1 cellular context compared by ENCODE assay signal in the genomic region with DNA sequence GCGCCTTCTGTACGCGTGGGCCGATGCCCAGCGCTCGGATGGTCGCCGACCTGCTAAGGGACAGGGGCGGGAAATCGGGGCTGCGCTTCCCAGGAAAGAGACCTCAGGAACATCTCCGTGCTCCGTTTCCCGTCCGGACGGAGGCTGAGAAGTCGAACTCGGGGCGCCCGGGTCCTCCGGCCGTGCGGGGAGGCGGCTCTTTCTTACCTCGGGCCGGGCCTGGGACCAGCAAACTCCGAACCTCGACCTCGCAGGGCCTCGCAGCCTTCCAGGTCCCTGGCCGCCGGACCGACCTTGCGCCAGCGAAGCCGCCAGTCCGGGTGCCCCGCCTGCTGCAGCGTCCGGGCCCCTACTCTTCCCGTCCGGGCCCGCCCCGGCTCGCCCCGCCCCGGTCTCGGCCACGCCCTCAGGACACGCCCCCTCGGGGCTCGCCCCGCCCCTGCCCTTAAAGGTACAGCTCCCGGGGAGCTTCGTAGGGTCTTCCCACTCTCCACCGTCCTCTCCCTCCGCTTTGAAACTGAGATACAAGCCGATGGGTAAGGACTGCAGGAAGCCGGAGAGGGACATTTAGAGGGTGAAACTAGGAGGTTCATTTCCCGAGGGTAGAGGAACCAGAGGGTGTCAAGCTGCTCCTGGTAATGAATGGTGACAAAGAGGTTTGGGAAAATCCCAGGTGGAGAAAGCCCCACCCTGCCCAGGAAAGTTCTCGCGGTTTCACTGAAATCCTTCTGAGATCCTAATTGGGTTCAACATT.
TF ChIP-seq lines count a peak whose summit lies in the region.

A gene (minus strand): TSS at position 324 of the 754 bp plus-strand sequence. CDS start 2,231 bp downstream, outside the sequence.

TF ChIP-seq in K562, 482 proteins besides CTCF, POLR2A, EP300 and RAD21 (continued from another document and continues in another):
- no peak for TF ChIP-seq POU5F1 (IDR thresholded peaks at IDR 0.05; ENCODE audit: borderline replicate concordance, low read depth, low read length, partially characterized antibody)
- peak; percentile 55; the same call in 1 of the 2 replicates for TF ChIP-seq GABPB1 (CRISPR knock-in tag; IDR thresholded peaks at IDR 0.05)
- TF ChIP-seq RBBP5 (IDR thresholded peaks at IDR 0.05; ENCODE audit: borderline replicate concordance, insufficient read depth, low read length, poor library complexity, severe bottlenecking) = peak; percentile 67
- TF ChIP-seq, protein P1, sequence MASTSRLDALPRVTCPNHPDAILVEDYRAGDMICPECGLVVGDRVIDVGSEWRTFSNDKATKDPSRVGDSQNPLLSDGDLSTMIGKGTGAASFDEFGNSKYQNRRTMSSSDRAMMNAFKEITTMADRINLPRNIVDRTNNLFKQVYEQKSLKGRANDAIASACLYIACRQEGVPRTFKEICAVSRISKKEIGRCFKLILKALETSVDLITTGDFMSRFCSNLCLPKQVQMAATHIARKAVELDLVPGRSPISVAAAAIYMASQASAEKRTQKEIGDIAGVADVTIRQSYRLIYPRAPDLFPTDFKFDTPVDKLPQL (IDR thresholded peaks at IDR 0.05; ENCODE audit: extremely low read depth, insufficient read length) = peak; percentile 61
- peak; percentile 76; the same call in 1 of the 2 replicates for TF ChIP-seq ZBTB7A (IDR thresholded peaks at IDR 0.05; ENCODE audit: borderline replicate concordance, control insufficient read depth, low read depth, low read length)
- TF ChIP-seq, protein P2, sequence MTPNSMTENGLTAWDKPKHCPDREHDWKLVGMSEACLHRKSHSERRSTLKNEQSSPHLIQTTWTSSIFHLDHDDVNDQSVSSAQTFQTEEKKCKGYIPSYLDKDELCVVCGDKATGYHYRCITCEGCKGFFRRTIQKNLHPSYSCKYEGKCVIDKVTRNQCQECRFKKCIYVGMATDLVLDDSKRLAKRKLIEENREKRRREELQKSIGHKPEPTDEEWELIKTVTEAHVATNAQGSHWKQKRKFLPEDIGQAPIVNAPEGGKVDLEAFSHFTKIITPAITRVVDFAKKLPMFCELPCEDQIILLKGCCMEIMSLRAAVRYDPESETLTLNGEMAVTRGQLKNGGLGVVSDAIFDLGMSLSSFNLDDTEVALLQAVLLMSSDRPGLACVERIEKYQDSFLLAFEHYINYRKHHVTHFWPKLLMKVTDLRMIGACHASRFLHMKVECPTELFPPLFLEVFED (CRISPR knock-in tag; conservative IDR thresholded peaks at IDR 0.05) = 0 out of 2 replicates have a peak, but pooled peaks have one; percentile 17
- peak; percentile 33; the same call in 1 of the 2 replicates for TF ChIP-seq CEBPG (CRISPR knock-in tag; IDR thresholded peaks at IDR 0.05)
- no peak for TF ChIP-seq CEBPG (tag; conservative IDR thresholded peaks at IDR 0.05 in 1 of 2, IDR thresholded peaks at IDR 0.05 in 1 of 2)
- TF ChIP-seq, protein P3, sequence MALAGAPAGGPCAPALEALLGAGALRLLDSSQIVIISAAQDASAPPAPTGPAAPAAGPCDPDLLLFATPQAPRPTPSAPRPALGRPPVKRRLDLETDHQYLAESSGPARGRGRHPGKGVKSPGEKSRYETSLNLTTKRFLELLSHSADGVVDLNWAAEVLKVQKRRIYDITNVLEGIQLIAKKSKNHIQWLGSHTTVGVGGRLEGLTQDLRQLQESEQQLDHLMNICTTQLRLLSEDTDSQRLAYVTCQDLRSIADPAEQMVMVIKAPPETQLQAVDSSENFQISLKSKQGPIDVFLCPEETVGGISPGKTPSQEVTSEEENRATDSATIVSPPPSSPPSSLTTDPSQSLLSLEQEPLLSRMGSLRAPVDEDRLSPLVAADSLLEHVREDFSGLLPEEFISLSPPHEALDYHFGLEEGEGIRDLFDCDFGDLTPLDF (CRISPR knock-in tag; IDR thresholded peaks at IDR 0.05) = 0 out of 2 replicates have a peak, but pooled peaks have one; percentile 20
- peak; percentile 53 for TF ChIP-seq NEUROD1 (IDR thresholded peaks at IDR 0.05; ENCODE audit: borderline replicate concordance, low read depth, low read length, partially characterized antibody)
- 0 out of 2 replicates have a peak, but pooled peaks have one; percentile 10 for TF ChIP-seq MYC (IDR thresholded peaks at IDR 0.05; ENCODE audit: low read depth, low read length)
- TF ChIP-seq MYC (CRISPR knock-in tag; IDR thresholded peaks at IDR 0.05; ENCODE audit: borderline replicate concordance, low read depth) = 0 out of 2 replicates have a peak, but pooled peaks have one; percentile 32
- TF ChIP-seq PHF8 (IDR thresholded peaks at IDR 0.05; ENCODE audit: borderline replicate concordance, low read length) = peak; percentile 85; the same call in 1 of the 2 replicates
- TF ChIP-seq ZKSCAN1 (IDR thresholded peaks at IDR 0.05; ENCODE audit: low read depth, low read length) = 0 out of 2 replicates have a peak, but pooled peaks have one; percentile 13
- no peak for TF ChIP-seq HDAC3 (IDR thresholded peaks at IDR 0.05; ENCODE audit: borderline replicate concordance, partially characterized antibody)
- TF ChIP-seq FOS (IDR thresholded peaks at IDR 0.05; ENCODE audit: extremely low read depth, insufficient read length) = no peak
- TF ChIP-seq ESRRA (IDR thresholded peaks at IDR 0.05; ENCODE audit: borderline replicate concordance, low read depth) = peak; percentile 43; the same call in 1 of the 2 replicates
- no peak for TF ChIP-seq CBFA2T2 (conservative IDR thresholded peaks at IDR 0.05)
- no peak for TF ChIP-seq ATF7 (IDR thresholded peaks at IDR 0.05)
- TF ChIP-seq NONO (IDR thresholded peaks at IDR 0.05; ENCODE audit: low read depth in 2 of 2, low read length in 1 of 2) = peak in 1 of 2 experiments; percentile 76; a peak in 2 of 4 replicates
- peak; percentile 39; the same call in 1 of the 2 replicates for TF ChIP-seq HLTF (IDR thresholded peaks at IDR 0.05)
- peak; percentile 93 for TF ChIP-seq RBFOX2 (IDR thresholded peaks at IDR 0.05; ENCODE audit: low read depth, low read length)
- TF ChIP-seq RNF2 (IDR thresholded peaks at IDR 0.05) = 0 out of 2 replicates have a peak, but pooled peaks have one; percentile 28
- peak; percentile 90 for TF ChIP-seq ZFX (CRISPR knock-in tag; IDR thresholded peaks at IDR 0.05)
- TF ChIP-seq, protein P4, sequence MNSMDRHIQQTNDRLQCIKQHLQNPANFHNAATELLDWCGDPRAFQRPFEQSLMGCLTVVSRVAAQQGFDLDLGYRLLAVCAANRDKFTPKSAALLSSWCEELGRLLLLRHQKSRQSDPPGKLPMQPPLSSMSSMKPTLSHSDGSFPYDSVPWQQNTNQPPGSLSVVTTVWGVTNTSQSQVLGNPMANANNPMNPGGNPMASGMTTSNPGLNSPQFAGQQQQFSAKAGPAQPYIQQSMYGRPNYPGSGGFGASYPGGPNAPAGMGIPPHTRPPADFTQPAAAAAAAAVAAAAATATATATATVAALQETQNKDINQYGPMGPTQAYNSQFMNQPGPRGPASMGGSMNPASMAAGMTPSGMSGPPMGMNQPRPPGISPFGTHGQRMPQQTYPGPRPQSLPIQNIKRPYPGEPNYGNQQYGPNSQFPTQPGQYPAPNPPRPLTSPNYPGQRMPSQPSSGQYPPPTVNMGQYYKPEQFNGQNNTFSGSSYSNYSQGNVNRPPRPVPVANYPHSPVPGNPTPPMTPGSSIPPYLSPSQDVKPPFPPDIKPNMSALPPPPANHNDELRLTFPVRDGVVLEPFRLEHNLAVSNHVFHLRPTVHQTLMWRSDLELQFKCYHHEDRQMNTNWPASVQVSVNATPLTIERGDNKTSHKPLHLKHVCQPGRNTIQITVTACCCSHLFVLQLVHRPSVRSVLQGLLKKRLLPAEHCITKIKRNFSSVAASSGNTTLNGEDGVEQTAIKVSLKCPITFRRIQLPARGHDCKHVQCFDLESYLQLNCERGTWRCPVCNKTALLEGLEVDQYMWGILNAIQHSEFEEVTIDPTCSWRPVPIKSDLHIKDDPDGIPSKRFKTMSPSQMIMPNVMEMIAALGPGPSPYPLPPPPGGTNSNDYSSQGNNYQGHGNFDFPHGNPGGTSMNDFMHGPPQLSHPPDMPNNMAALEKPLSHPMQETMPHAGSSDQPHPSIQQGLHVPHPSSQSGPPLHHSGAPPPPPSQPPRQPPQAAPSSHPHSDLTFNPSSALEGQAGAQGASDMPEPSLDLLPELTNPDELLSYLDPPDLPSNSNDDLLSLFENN (IDR thresholded peaks at IDR 0.05; ENCODE audit: low read depth in 2 of 2, low read length in 2 of 2) = 0 out of 4 replicates have a peak, but pooled peaks of 1 of the 2 experiments have one; percentile 15
- TF ChIP-seq, protein P5, sequence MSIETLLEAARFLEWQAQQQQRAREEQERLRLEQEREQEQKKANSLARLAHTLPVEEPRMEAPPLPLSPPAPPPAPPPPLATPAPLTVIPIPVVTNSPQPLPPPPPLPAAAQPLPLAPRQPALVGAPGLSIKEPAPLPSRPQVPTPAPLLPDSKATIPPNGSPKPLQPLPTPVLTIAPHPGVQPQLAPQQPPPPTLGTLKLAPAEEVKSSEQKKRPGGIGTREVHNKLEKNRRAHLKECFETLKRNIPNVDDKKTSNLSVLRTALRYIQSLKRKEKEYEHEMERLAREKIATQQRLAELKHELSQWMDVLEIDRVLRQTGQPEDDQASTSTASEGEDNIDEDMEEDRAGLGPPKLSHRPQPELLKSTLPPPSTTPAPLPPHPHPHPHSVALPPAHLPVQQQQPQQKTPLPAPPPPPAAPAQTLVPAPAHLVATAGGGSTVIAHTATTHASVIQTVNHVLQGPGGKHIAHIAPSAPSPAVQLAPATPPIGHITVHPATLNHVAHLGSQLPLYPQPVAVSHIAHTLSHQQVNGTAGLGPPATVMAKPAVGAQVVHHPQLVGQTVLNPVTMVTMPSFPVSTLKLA (conservative IDR thresholded peaks at IDR 0.05) = peak in 1 of 2 experiments; percentile 52; a peak in 2 of 4 replicates
- TF ChIP-seq, protein P6, sequence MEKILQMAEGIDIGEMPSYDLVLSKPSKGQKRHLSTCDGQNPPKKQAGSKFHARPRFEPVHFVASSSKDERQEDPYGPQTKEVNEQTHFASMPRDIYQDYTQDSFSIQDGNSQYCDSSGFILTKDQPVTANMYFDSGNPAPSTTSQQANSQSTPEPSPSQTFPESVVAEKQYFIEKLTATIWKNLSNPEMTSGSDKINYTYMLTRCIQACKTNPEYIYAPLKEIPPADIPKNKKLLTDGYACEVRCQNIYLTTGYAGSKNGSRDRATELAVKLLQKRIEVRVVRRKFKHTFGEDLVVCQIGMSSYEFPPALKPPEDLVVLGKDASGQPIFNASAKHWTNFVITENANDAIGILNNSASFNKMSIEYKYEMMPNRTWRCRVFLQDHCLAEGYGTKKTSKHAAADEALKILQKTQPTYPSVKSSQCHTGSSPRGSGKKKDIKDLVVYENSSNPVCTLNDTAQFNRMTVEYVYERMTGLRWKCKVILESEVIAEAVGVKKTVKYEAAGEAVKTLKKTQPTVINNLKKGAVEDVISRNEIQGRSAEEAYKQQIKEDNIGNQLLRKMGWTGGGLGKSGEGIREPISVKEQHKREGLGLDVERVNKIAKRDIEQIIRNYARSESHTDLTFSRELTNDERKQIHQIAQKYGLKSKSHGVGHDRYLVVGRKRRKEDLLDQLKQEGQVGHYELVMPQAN (IDR thresholded peaks at IDR 0.05; ENCODE audit: borderline replicate concordance) = peak; percentile 56; the same call in 1 of the 2 replicates
- peak; percentile 90 for TF ChIP-seq ZNF707 (CRISPR knock-in tag; conservative IDR thresholded peaks at IDR 0.05)
- TF ChIP-seq, protein P7, sequence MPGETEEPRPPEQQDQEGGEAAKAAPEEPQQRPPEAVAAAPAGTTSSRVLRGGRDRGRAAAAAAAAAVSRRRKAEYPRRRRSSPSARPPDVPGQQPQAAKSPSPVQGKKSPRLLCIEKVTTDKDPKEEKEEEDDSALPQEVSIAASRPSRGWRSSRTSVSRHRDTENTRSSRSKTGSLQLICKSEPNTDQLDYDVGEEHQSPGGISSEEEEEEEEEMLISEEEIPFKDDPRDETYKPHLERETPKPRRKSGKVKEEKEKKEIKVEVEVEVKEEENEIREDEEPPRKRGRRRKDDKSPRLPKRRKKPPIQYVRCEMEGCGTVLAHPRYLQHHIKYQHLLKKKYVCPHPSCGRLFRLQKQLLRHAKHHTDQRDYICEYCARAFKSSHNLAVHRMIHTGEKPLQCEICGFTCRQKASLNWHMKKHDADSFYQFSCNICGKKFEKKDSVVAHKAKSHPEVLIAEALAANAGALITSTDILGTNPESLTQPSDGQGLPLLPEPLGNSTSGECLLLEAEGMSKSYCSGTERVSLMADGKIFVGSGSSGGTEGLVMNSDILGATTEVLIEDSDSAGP (CRISPR knock-in tag; IDR thresholded peaks at IDR 0.05) = peak; percentile 98
- peak; percentile 0; the same call in 1 of the 2 replicates for TF ChIP-seq ADNP (tag; IDR thresholded peaks at IDR 0.05)
- TF ChIP-seq ETV5 (CRISPR knock-in tag; IDR thresholded peaks at IDR 0.05; ENCODE audit: low read depth) = 0 out of 2 replicates have a peak, but pooled peaks have one; percentile 19
- TF ChIP-seq CHD1 (IDR thresholded peaks at IDR 0.05; ENCODE audit: low read length) = peak; percentile 24
- peak; percentile 56; the same call in 1 of the 2 replicates for TF ChIP-seq MBD2 (IDR thresholded peaks at IDR 0.05; ENCODE audit: borderline replicate concordance, low read depth)
- TF ChIP-seq, protein P8, sequence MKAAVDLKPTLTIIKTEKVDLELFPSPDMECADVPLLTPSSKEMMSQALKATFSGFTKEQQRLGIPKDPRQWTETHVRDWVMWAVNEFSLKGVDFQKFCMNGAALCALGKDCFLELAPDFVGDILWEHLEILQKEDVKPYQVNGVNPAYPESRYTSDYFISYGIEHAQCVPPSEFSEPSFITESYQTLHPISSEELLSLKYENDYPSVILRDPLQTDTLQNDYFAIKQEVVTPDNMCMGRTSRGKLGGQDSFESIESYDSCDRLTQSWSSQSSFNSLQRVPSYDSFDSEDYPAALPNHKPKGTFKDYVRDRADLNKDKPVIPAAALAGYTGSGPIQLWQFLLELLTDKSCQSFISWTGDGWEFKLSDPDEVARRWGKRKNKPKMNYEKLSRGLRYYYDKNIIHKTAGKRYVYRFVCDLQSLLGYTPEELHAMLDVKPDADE (conservative IDR thresholded peaks at IDR 0.05; ENCODE audit: control insufficient read depth, low read depth, low read length) = peak; percentile 52; the same call in 1 of the 2 replicates
- peak; percentile 33; the same call in 1 of the 2 replicates for TF ChIP-seq CTBP1 (IDR thresholded peaks at IDR 0.05; ENCODE audit: borderline replicate concordance)
- TF ChIP-seq POLR2B (IDR thresholded peaks at IDR 0.05; ENCODE audit: low read depth, partially characterized antibody) = peak; percentile 82
- TF ChIP-seq, protein P9, sequence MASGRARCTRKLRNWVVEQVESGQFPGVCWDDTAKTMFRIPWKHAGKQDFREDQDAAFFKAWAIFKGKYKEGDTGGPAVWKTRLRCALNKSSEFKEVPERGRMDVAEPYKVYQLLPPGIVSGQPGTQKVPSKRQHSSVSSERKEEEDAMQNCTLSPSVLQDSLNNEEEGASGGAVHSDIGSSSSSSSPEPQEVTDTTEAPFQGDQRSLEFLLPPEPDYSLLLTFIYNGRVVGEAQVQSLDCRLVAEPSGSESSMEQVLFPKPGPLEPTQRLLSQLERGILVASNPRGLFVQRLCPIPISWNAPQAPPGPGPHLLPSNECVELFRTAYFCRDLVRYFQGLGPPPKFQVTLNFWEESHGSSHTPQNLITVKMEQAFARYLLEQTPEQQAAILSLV (tag; IDR thresholded peaks at IDR 0.05) = no peak
- peak; percentile 85 for TF ChIP-seq L3MBTL2 (IDR thresholded peaks at IDR 0.05)
- peak; percentile 49 for TF ChIP-seq STAG1 (CRISPR knock-in tag; IDR thresholded peaks at IDR 0.05; ENCODE audit: borderline replicate concordance)
- 0 out of 2 replicates have a peak, but pooled peaks have one; percentile 72 for TF ChIP-seq FOXP1 (CRISPR knock-in tag; IDR thresholded peaks at IDR 0.05)
